10 cellular contexts compared by ENCODE assay signal in genomic region chr6:140537211-140537610, GRCh38.
DNase-seq lines count a peak whose midpoint lies in the region; ATAC-seq and TF ChIP-seq lines count a peak whose summit lies in the region.
"Had no signal": no experiment of that assay in that cellular context is flagged by ENCODE, and none has a peak within 500 bp of the region (broad histone marks: within the 10 kb centered on the region; RNA-seq: fewer than 3 reads in every experiment).

No MANE protein-coding gene starts in this region.

- 93% methylated on average over 2 to 3 of the region's 3 CpGs for WGBS in ectodermal cell, 2 experiments
- WGBS in spleen, 5 donors = 69 to 88% (median 79%) methylated on average over 3 of the region's 3 CpGs

- no peak for TF ChIP-seq CTCF in upper lobe of right lung (IDR thresholded peaks at IDR 0.05)
- no peak for TF ChIP-seq CTCF in Peyer's patch (IDR thresholded peaks at IDR 0.05)
- no peak for TF ChIP-seq CTCF in spleen (IDR thresholded peaks at IDR 0.05 in 8 of 11, conservative IDR thresholded peaks at IDR 0.05 in 3 of 11)

- H3K27ac ChIP-seq in HUES6 (ENCODE audit: low read depth, low read length) (peak overlapping the region; percentile 88), ectodermal cell (ENCODE audit: insufficient read depth, low read depth, low read length, poor library complexity, severe bottlenecking) (peak overlapping the region; percentile 51), upper lobe of right lung (peak overlapping the region; percentile 52), Peyer's patch (peak overlapping the region in 1 of 4 donors; percentile 35), spleen (peak overlapping the region in 4 of 8 donors; percentile 8 to 22 (median 14))

- H3K9me3 ChIP-seq in HUES6 (ENCODE audit: control insufficient read depth, insufficient read depth, low read depth, low read length) = peaks cover 21% of the 10 kb centered on the region
- peaks cover 2% of the 10 kb centered on the region for H3K9me3 ChIP-seq in ectodermal cell (ENCODE audit: control insufficient read depth, low read length)
- peaks cover 3% of the 10 kb centered on the region for H3K9me3 ChIP-seq in upper lobe of right lung
- no peaks in the 10 kb centered on the region for H3K9me3 ChIP-seq in Peyer's patch
- peaks cover 0 to 19% (median 8%) of the 10 kb centered on the region in 8 donors for H3K9me3 ChIP-seq in spleen

- H3K27me3 ChIP-seq in HUES6 (ENCODE audit: control insufficient read depth, insufficient read depth, low read length) (no peaks in the 10 kb centered on the region), ectodermal cell (ENCODE audit: control insufficient read depth, insufficient read depth, low read length, poor library complexity, severe bottlenecking) (no peaks in the 10 kb centered on the region), upper lobe of right lung (no peaks in the 10 kb centered on the region), Peyer's patch (no peaks in the 10 kb centered on the region), spleen (replicated peaks in 1 of 7) (no peaks in the 10 kb centered on the region)

- no peak for ATAC-seq in upper lobe of right lung

- H3K9ac ChIP-seq in HUES6 (ENCODE audit: low read length) = peak overlapping the region; percentile 74

- peak; percentile 90 for DNase-seq in myocyte (ENCODE audit: low read depth)
- no peak for DNase-seq in upper lobe of right lung
- DNase-seq in Peyer's patch = no peak
- DNase-seq in spleen = no peak
- no peak for DNase-seq in cerebellum (ENCODE audit: low spot score)
- DNase-seq in stimulated activated CD4-positive, alpha-beta T cell treated with anti-CD3 and anti-CD28 coated beads, Interleukin-2, amount 100 ng/mL, for 24 hours = no peak
- DNase-seq: activated CD8-positive, alpha-beta memory T cell treated with anti-CD3 and anti-CD28 coated beads, Interleukin-2, amount 50 U/mL, for 4 hours; NCI-H345 had no signal

- H3K4me1 ChIP-seq in HUES6 (ENCODE audit: control insufficient read depth, insufficient read depth, low read length) = peaks cover 20% of the 10 kb centered on the region
- H3K4me1 ChIP-seq in ectodermal cell (ENCODE audit: control insufficient read depth, insufficient read depth, low read length) = peaks cover 16% of the 10 kb centered on the region
- H3K4me1 ChIP-seq in upper lobe of right lung = no peaks in the 10 kb centered on the region
- no peaks in the 10 kb centered on the region for H3K4me1 ChIP-seq in Peyer's patch
- H3K4me1 ChIP-seq in spleen = no peaks in the 10 kb centered on the region

- H3K4me3 ChIP-seq in HUES6 (ENCODE audit: low read depth, low read length) (no peak overlapping the region), ectodermal cell (ENCODE audit: insufficient read depth, low read depth, low read length) (no peak overlapping the region), upper lobe of right lung (no peak overlapping the region), Peyer's patch (no peak overlapping the region), spleen (no peak overlapping the region)

- intact Hi-C loops in upper lobe of right lung (cut with DNase I) (no loop called here), spleen (cut with DNase I; ENCODE audit: low total_unique reads) (no loop called here)

- TF ChIP-seq POLR2A in Peyer's patch (IDR thresholded peaks at IDR 0.05) = no peak
- TF ChIP-seq POLR2A in spleen (IDR thresholded peaks at IDR 0.05) = no peak

- no peaks in the 10 kb centered on the region for H3K36me3 ChIP-seq in HUES6 (ENCODE audit: control insufficient read depth, insufficient read depth, low read length)
- H3K36me3 ChIP-seq in ectodermal cell (ENCODE audit: control insufficient read depth, insufficient read depth, low read length) = no peaks in the 10 kb centered on the region
- no peaks in the 10 kb centered on the region for H3K36me3 ChIP-seq in upper lobe of right lung
- no peaks in the 10 kb centered on the region for H3K36me3 ChIP-seq in Peyer's patch
- no peaks in the 10 kb centered on the region for H3K36me3 ChIP-seq in spleen
